ENCODE assay signal across 19 cellular contexts in genomic region chr2:192208848-192209247, GRCh38. TPM values are rescaled to one million over a fixed set of nuclear protein-coding genes. Genes with fewer than 3 reads are reported as not detected.
DNase-seq lines count a peak whose midpoint lies in the region; FAIRE-seq and TF ChIP-seq lines count a peak whose summit lies in the region.
"Had no signal": no experiment of that assay in that cellular context is flagged by ENCODE, and none has a peak within 500 bp of the region (broad histone marks: within the 10 kb centered on the region; RNA-seq: fewer than 3 reads in every experiment).

No MANE protein-coding gene starts in this region.

- DNase-seq in H54 (ENCODE audit: insufficient read length, low spot score), result no peak
- DNase-seq in M059J (ENCODE audit: low read depth), result peak; percentile 23
- peak; percentile 6 for DNase-seq in astrocyte of the spinal cord (ENCODE audit: low read depth, low spot score)
- DNase-seq in NCI-H2029 (lab: John Stamatoyannopoulos, UW), result no peak
- no peak for DNase-seq in NCI-H2227 treated with DMSO at 0.1 percent for 48 hours (lab: John Stamatoyannopoulos, UW)
- no peak for DNase-seq in stimulated activated CD4-positive, alpha-beta T cell treated with anti-CD3 and anti-CD28 coated beads, Interleukin-4, amount 100 ng/mL, for 1 hour
- no peak for DNase-seq in NCI-H774 (lab: John Stamatoyannopoulos, UW)
- DNase-seq: BE2C; CD8-positive, alpha-beta T cell; COR-L47; DMS153; DMS79 treated with DMSO at 0.1 percent for 48 hours; GF-D8; H7 had no signal

- peak; percentile 50 for FAIRE-seq in H54 (lab: Jason Lieb, UNC)
- FAIRE-seq: A549, D721Med, GM19239, HepG2, HTR-8/SVneo had no signal

- TF ChIP-seq CTCF in astrocyte of the spinal cord (IDR thresholded peaks at IDR 0.05; ENCODE audit: low read depth, low read length), result no peak

- no peak overlapping the region for H3K4me3 ChIP-seq in astrocyte of the spinal cord (ENCODE audit: low read depth, low read length)
- H3K4me3 ChIP-seq: A549 had no signal

- no peak for TF ChIP-seq POLR2A in H54 (IDR thresholded peaks at IDR 0.05; ENCODE audit: low read depth, low read length)

- in situ Hi-C loops in astrocyte of the spinal cord (cut with HindIII; ENCODE audit: low sequenced_read_pairs), result no loop called here

RNA-seq across cellular contexts. Expression of gene TMEFF2, which starts 14.1 kb away (rescaled TPM):
- 0.12 and 0.34 TPM in 2 replicates for total RNA-seq in M059J (2014; rRNA removed; shearing (Covaris generic))
- total RNA-seq: CD8-positive, alpha-beta T cell; HepG2 had no signal

Comparison
In these comparisons a context has a peak if more than half of its experiments do, and no peak if none do; other contexts are left out.
1. DNase-seq: peak in M059J (single experiment) and astrocyte of the spinal cord (single experiment); none in H54 (single experiment), NCI-H2029 (single experiment), NCI-H2227 treated with DMSO at 0.1 percent for 48 hours (single experiment), stimulated activated CD4-positive, alpha-beta T cell treated with anti-CD3 and anti-CD28 coated beads, Interleukin-4, amount 100 ng/mL, for 1 hour (single experiment) and NCI-H774 (single experiment).